ENCODE assay signal across 10 cellular contexts in the genomic region with DNA sequence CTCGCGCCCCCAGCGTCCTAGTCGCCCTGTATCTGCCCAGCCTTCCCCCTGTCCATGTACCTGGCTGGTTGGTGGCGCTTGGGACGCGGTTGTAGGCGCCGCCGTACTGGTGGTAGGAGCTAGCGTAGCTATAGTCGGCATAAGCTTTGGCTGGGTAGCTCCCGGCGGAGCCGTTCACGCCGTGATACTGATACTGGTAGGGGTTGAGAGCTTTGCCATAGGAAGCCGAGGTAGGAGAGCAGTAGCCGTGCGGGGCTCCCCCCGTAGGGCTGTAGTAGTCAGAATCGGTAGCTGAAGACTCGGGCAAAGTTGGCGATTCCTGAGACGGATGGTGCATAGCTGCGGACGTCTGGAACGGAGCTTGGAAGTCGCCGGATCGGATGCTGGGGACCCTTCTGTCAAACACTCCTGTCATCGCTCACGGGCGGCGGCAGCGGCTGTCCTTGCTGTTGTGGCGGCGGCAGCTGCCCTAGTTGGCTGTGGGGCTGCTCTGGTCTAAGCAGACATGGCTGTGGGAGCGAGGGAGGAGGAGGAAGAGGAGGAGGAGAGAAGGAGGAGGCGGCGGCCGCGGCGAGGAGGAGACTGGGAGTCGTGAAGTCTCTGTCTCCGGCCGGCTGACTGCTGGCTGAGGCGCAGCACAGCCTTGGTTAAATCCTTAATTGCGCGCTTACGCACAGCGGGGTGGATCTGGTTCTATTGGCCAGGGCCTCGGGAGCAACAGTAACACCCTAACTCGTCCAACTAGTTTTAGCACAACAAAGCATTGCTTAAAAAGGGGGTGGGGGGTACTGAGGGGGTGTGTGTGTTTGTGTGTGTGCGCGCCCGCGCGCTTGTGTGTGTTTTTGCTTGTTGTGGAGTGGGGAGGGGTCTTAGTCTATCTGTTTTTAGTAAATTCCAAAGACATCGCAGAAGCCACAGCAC. TPM values are rescaled to one million over a fixed set of nuclear protein-coding genes. Genes with fewer than 3 reads are reported as not detected.
DNase-seq lines count a peak whose midpoint lies in the region; ATAC-seq and TF ChIP-seq lines count a peak whose summit lies in the region.
"Had no signal": no experiment of that assay in that cellular context is flagged by ENCODE, and none has a peak within 500 bp of the region (broad histone marks: within the 10 kb centered on the region; RNA-seq: fewer than 3 reads in every experiment).

DLX5 (minus strand) TSS at position 623 of the 921 bp plus-strand sequence; CDS start at position 415, 208 bp downstream.

- H3K4me1 ChIP-seq in hepatocyte (ENCODE audit: insufficient read depth): peaks cover 23% of the 10 kb centered on the region

- H3K9me2 ChIP-seq in hepatocyte (replicated peaks; ENCODE audit: insufficient read depth): no peaks in the 10 kb centered on the region

- peaks cover 78% of the 10 kb centered on the region for H3K27me3 ChIP-seq in hepatocyte

- peaks cover 83% of the 10 kb centered on the region for H3K27me3 Mint-ChIP-seq in activated CD4-positive, alpha-beta memory T cell treated with anti-CD3 and anti-CD28 coated beads, Interleukin-2, amount 10 ng/mL, durations not matched to agents 7 days and 5 days
- H3K27me3 Mint-ChIP-seq in stimulated activated memory B cell treated with anti-CD40 and anti-IgM and Interleukin-4, amounts not matched to agents 10 μg/mL and 1 μg/mL and 100 μg/mL, for 72 hours: peaks cover 88% of the 10 kb centered on the region

- TF ChIP-seq CTCF in hepatocyte (IDR thresholded peaks at IDR 0.05; ENCODE audit: poor library complexity): no peak

- DNase-seq in DMS 273 treated with DMSO at 0.1 percent for 48 hours (lab: John Stamatoyannopoulos, UW): peak; percentile 60
- peak; percentile 89 for DNase-seq in NCI-H1048 (lab: John Stamatoyannopoulos, UW)
- DNase-seq in activated CD4-positive, alpha-beta memory T cell treated with anti-CD3 and anti-CD28 coated beads, Interleukin-2, amount 10 ng/mL, durations not matched to agents 7 days and 5 days: no peak
- peak; percentile 73 for DNase-seq in hepatocyte (ENCODE audit: low spot score)
- no peak for DNase-seq in stimulated activated CD4-positive, alpha-beta T cell treated with anti-CD3 and anti-CD28 coated beads, Interleukin-2, amount 100 ng/mL, for 48 hours

- H2AFZ ChIP-seq in hepatocyte: peak within 1 kb of the TSS; percentile 46

- H3K4me3 Mint-ChIP-seq in activated CD4-positive, alpha-beta memory T cell treated with anti-CD3 and anti-CD28 coated beads, Interleukin-2, amount 10 ng/mL, durations not matched to agents 7 days and 5 days: no peak within 1 kb of the TSS
- peak within 1 kb of the TSS; percentile 30 for H3K4me3 Mint-ChIP-seq in stimulated activated memory B cell treated with anti-CD40 and anti-IgM and Interleukin-4, amounts not matched to agents 10 μg/mL and 1 μg/mL and 100 μg/mL, for 72 hours

- H3K27ac Mint-ChIP-seq in activated CD4-positive, alpha-beta memory T cell treated with anti-CD3 and anti-CD28 coated beads, Interleukin-2, amount 10 ng/mL, durations not matched to agents 7 days and 5 days: peak within 1 kb of the TSS; percentile 46
- no peak within 1 kb of the TSS for H3K27ac Mint-ChIP-seq in stimulated activated memory B cell treated with anti-CD40 and anti-IgM and Interleukin-4, amounts not matched to agents 10 μg/mL and 1 μg/mL and 100 μg/mL, for 72 hours

- peaks cover 13% of the 10 kb centered on the region for H3K36me3 Mint-ChIP-seq in activated CD4-positive, alpha-beta memory T cell treated with anti-CD3 and anti-CD28 coated beads, Interleukin-2, amount 10 ng/mL, durations not matched to agents 7 days and 5 days (ENCODE audit: low read depth)
- H3K36me3 Mint-ChIP-seq in stimulated activated memory B cell treated with anti-CD40 and anti-IgM and Interleukin-4, amounts not matched to agents 10 μg/mL and 1 μg/mL and 100 μg/mL, for 72 hours: no peaks in the 10 kb centered on the region

- H3K9me3 ChIP-seq in hepatocyte (ENCODE audit: low read depth): no peaks in the 10 kb centered on the region

- H3K9me3 Mint-ChIP-seq in activated CD4-positive, alpha-beta memory T cell treated with anti-CD3 and anti-CD28 coated beads, Interleukin-2, amount 10 ng/mL, durations not matched to agents 7 days and 5 days: no peaks in the 10 kb centered on the region
- H3K9me3 Mint-ChIP-seq in stimulated activated memory B cell treated with anti-CD40 and anti-IgM and Interleukin-4, amounts not matched to agents 10 μg/mL and 1 μg/mL and 100 μg/mL, for 72 hours: no peaks in the 10 kb centered on the region

- CTCF ChIA-PET in activated CD4-positive, alpha-beta memory T cell treated with anti-CD3 and anti-CD28 coated beads, Interleukin-2, amount 10 ng/mL, durations not matched to agents 7 days and 5 days (lab: Charles Lee): interaction anchor here (1.3 kb wide), 1 partner anchor 15 kb away, joined by 3 read pairs; no protein-coding TSS in a partner anchor

- H3K79me2 ChIP-seq in hepatocyte: peaks cover 40% of the 10 kb centered on the region

- peaks cover 22% of the 10 kb centered on the region for H3K4me1 Mint-ChIP-seq in activated CD4-positive, alpha-beta memory T cell treated with anti-CD3 and anti-CD28 coated beads, Interleukin-2, amount 10 ng/mL, durations not matched to agents 7 days and 5 days
- H3K4me1 Mint-ChIP-seq in stimulated activated memory B cell treated with anti-CD40 and anti-IgM and Interleukin-4, amounts not matched to agents 10 μg/mL and 1 μg/mL and 100 μg/mL, for 72 hours: peaks cover 36% of the 10 kb centered on the region

- H3K4me3 ChIP-seq in hepatocyte: peak within 1 kb of the TSS; percentile 53

- peak within 1 kb of the TSS; percentile 72 for H3K4me2 ChIP-seq in hepatocyte

- under 1% methylated on average over 57 of the region's 60 CpGs for WGBS in hepatocyte (ENCODE audit: low lambda C conversion rate, missing lambda C conversion rate)

- peak within 1 kb of the TSS; percentile 95 for H3K27ac ChIP-seq in hepatocyte
- H3K27ac ChIP-seq: HL-60 had no signal

- H4K20me1 ChIP-seq in hepatocyte (ENCODE audit: insufficient read depth, poor library complexity, severe bottlenecking): no peaks in the 10 kb centered on the region

- H3K36me3 ChIP-seq in hepatocyte (replicated peaks; ENCODE audit: insufficient read depth, low read depth): no peaks in the 10 kb centered on the region

- POLR2A ChIA-PET in activated CD4-positive, alpha-beta memory T cell treated with anti-CD3 and anti-CD28 coated beads, Interleukin-2, amount 10 ng/mL, durations not matched to agents 7 days and 5 days (lab: Charles Lee): no interaction called here

- no peak for ATAC-seq in stimulated activated memory B cell treated with anti-CD40 and anti-IgM and Interleukin-4, amounts not matched to agents 10 μg/mL and 1 μg/mL and 100 μg/mL, for 72 hours
- no peak for ATAC-seq in HG02588 (IDR thresholded peaks at IDR 0.05; ENCODE audit: unreplicated experiment)
- ATAC-seq in HG03196 (IDR thresholded peaks at IDR 0.05; ENCODE audit: unreplicated experiment): no peak

RNA-seq across cellular contexts. Expression of gene DLX5, which starts in this region (rescaled TPM):
- not detected for total RNA-seq in activated CD4-positive, alpha-beta memory T cell treated with anti-CD3 and anti-CD28 coated beads, Interleukin-2, amount 10 ng/mL, durations not matched to agents 7 days and 5 days
- total RNA-seq in hepatocyte: 4.0 and 5.0 TPM in 2 replicates
- polyA plus RNA-seq in hepatocyte: 19.6 and 22.1 TPM in 2 replicates
- total RNA-seq: endothelial cell of umbilical vein had no signal
- polyA plus RNA-seq: endothelial cell of umbilical vein had no signal

Comparison
In these comparisons a context has a peak if more than half of its experiments do, and no peak if none do; other contexts are left out.
1. DNase-seq: peak in DMS 273 treated with DMSO at 0.1 percent for 48 hours (single experiment), NCI-H1048 (single experiment) and hepatocyte (single experiment); none in activated CD4-positive, alpha-beta memory T cell treated with anti-CD3 and anti-CD28 coated beads, Interleukin-2, amount 10 ng/mL, durations not matched to agents 7 days and 5 days (single experiment) and stimulated activated CD4-positive, alpha-beta T cell treated with anti-CD3 and anti-CD28 coated beads, Interleukin-2, amount 100 ng/mL, for 48 hours (0 of 2).